Comparison of ENCODE assay signal across 1 cellular context in genomic region chr10:21726601-21727295, GRCh38.
TF ChIP-seq lines count a peak whose summit lies in the region.

No MANE protein-coding gene starts in this region.

TF ChIP-seq in IMR-90, 13 proteins besides CTCF, POLR2A, EP300 and RAD21:
- TF ChIP-seq RFX5 (IDR thresholded peaks at IDR 0.05; ENCODE audit: low read depth, low read length) (no peak), ELK1 (IDR thresholded peaks at IDR 0.05; ENCODE audit: borderline replicate concordance, low read depth, low read length) (no peak), MAFK (IDR thresholded peaks at IDR 0.05; ENCODE audit: low read depth, low read length) (no peak), SMC3 (IDR thresholded peaks at IDR 0.05; ENCODE audit: low read depth, low read length) (no peak), RCOR1 (IDR thresholded peaks at IDR 0.05; ENCODE audit: insufficient replicate concordance, low read length) (no peak), CEBPB (IDR thresholded peaks at IDR 0.05; ENCODE audit: low read depth, low read length) (no peak), MXI1 (IDR thresholded peaks at IDR 0.05; ENCODE audit: borderline replicate concordance, low read depth, low read length) (no peak), NFE2L2 (IDR thresholded peaks at IDR 0.05; ENCODE audit: low read depth, low read length) (no peak), BHLHE40 (IDR thresholded peaks at IDR 0.05; ENCODE audit: low read depth, low read length) (no peak), CHD1 (IDR thresholded peaks at IDR 0.05; ENCODE audit: low read depth, low read length) (no peak), FOS (IDR thresholded peaks at IDR 0.05; ENCODE audit: low read depth, low read length) (no peak), MAZ (IDR thresholded peaks at IDR 0.05; ENCODE audit: borderline replicate concordance, low read depth, low read length) (no peak)
- TF ChIP-seq, protein P1, sequence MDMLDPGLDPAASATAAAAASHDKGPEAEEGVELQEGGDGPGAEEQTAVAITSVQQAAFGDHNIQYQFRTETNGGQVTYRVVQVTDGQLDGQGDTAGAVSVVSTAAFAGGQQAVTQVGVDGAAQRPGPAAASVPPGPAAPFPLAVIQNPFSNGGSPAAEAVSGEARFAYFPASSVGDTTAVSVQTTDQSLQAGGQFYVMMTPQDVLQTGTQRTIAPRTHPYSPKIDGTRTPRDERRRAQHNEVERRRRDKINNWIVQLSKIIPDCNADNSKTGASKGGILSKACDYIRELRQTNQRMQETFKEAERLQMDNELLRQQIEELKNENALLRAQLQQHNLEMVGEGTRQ (IDR thresholded peaks at IDR 0.05; ENCODE audit: low read depth, low read length): no peak
